18 cellular contexts compared by ENCODE assay signal in the genomic region with DNA sequence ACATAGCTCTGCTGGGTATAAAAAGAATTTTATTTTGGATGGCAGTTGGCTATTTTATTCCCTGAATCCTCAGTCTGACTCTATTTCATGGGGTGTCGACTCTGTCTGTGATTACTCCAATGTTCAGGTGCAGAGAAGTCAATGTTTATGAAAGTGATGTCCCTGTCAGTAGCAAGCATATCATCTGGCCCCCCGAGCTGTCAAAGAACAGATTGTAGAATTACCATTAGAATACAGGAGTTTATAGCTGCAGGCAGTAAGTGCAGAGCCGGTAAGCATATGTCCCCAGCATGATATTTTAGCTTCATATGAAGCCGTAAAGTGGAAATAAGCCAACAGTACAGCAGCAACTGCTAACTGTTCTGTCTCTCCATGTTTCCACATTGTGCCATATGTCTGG.
DNase-seq lines count a peak whose midpoint lies in the region; ATAC-seq and TF ChIP-seq lines count a peak whose summit lies in the region.
"Had no signal": no experiment of that assay in that cellular context is flagged by ENCODE, and none has a peak within 500 bp of the region (broad histone marks: within the 10 kb centered on the region; RNA-seq: fewer than 3 reads in every experiment).

No MANE protein-coding gene starts in this region.

- H4K20me1 ChIP-seq in neural cell (ENCODE audit: insufficient read depth): no peaks in the 10 kb centered on the region

- H3K9ac ChIP-seq in neural cell (ENCODE audit: low read length): no peak overlapping the region
- H3K9ac ChIP-seq in neuronal stem cell (ENCODE audit: low read depth, low read length, poor library complexity): no peak overlapping the region

- H3F3A ChIP-seq in neural cell (ENCODE audit: insufficient read depth, low read length, poor library complexity, severe bottlenecking): no peaks in the 10 kb centered on the region

- WGBS in neuronal stem cell (ENCODE audit: extremely low coverage in 2 of 2, insufficient read length in 2 of 2, insufficient replicate concordance in 1 of 2), 2 donors: no CpG with 5 or more reads among the region's 4 CpGs

- no peak overlapping the region for H3K23ac ChIP-seq in neuronal stem cell (ENCODE audit: low read depth, low read length, poor library complexity)

- DNase-seq in DMS 273 treated with DMSO at 0.1 percent for 48 hours (lab: John Stamatoyannopoulos, UW) (peak; percentile 77), NCI-H2171 treated with DMSO at 0.1 percent for 48 hours (lab: John Stamatoyannopoulos, UW) (peak; percentile 100), NCI-H69 (lab: John Stamatoyannopoulos, UW) (peak; percentile 88), SKM-1 treated with dmso at 0.1 percent for 144 hours (lab: John Stamatoyannopoulos, UW; ENCODE audit: unreplicated experiment) (no peak), Right ventricle myocardium superior (no peak), neuronal stem cell (ENCODE audit: low spot score) (no peak)
- DNase-seq: ACHN; C1 segment of cervical spinal cord; Calu3; CD4-positive, alpha-beta T cell; DMS153; DMS79 treated with DMSO at 0.1 percent for 48 hours; EL; H7 had no signal

- no peak overlapping the region for H2BK120ac ChIP-seq in neuronal stem cell (ENCODE audit: low read depth, low read length)

- peak; percentile 95 for TF ChIP-seq EP300 in neural cell (conservative IDR thresholded peaks at IDR 0.05; ENCODE audit: poor library complexity, severe bottlenecking)

- peaks cover 0 to 8% of the 10 kb centered on the region in 2 donors for H3K4me1 ChIP-seq in neuronal stem cell (ENCODE audit: control insufficient read depth in 2 of 2, insufficient read depth in 1 of 2, low read depth in 1 of 2, low read length in 2 of 2)

- H4K91ac ChIP-seq in neuronal stem cell (ENCODE audit: low read depth, low read length, poor library complexity): no peak overlapping the region

- no peaks in the 10 kb centered on the region for H3K9me2 ChIP-seq in neural cell (ENCODE audit: insufficient read depth, low read length)

- H2AFZ ChIP-seq in neural cell (ENCODE audit: low read depth, low read length) (no peak overlapping the region), neuronal stem cell (ENCODE audit: low read length) (no peak overlapping the region)
- H2AFZ ChIP-seq: GM23338 had no signal

- ATAC-seq in HG03378 (IDR thresholded peaks at IDR 0.05; ENCODE audit: unreplicated experiment) (no peak), Right ventricle myocardium superior (ENCODE audit: poor library complexity) (no peak)
- ATAC-seq: GM23338, HepG2 had no signal

- no peaks in the 10 kb centered on the region for H3K27me3 ChIP-seq in neural cell (ENCODE audit: insufficient read depth, low read depth, low read length)
- H3K27me3 ChIP-seq in neuronal stem cell (ENCODE audit: control insufficient read depth in 3 of 3, insufficient read depth in 3 of 3, low read depth in 1 of 3, low read length in 3 of 3): no peaks in the 10 kb centered on the region

- no peak overlapping the region for H2AK5ac ChIP-seq in neuronal stem cell (ENCODE audit: low read depth, low read length)

- no peak overlapping the region for H3K4ac ChIP-seq in neuronal stem cell (ENCODE audit: low read length)

- H2BK15ac ChIP-seq in neuronal stem cell (ENCODE audit: low read length): no peak overlapping the region

- H3K27ac ChIP-seq in neural cell (ENCODE audit: low read length): peak overlapping the region; percentile 49
- H3K27ac ChIP-seq in neuronal stem cell (replicated peaks; ENCODE audit: low read length): no peak overlapping the region

- no peak overlapping the region for H2BK12ac ChIP-seq in neuronal stem cell (ENCODE audit: low read length)

- no peak for TF ChIP-seq CTCF in neural cell (IDR thresholded peaks at IDR 0.05; ENCODE audit: poor library complexity, severe bottlenecking)

- H4K8ac ChIP-seq in neuronal stem cell (ENCODE audit: low read depth, low read length): no peak overlapping the region

- no peaks in the 10 kb centered on the region for H3K79me2 ChIP-seq in neural cell (replicated peaks; ENCODE audit: insufficient read depth, low read length)

- intact Hi-C loops in Right ventricle myocardium superior (cut with DNase I): no loop called here

- H3K4me2 ChIP-seq in neural cell (ENCODE audit: low read length) (no peak overlapping the region), neuronal stem cell (ENCODE audit: insufficient read depth, low read length, poor library complexity, severe bottlenecking) (no peak overlapping the region)
- H3K4me2 ChIP-seq: GM23338 had no signal

- H3K79me1 ChIP-seq in neuronal stem cell (ENCODE audit: low read depth, low read length): no peaks in the 10 kb centered on the region

- TF ChIP-seq RAD21 in neural cell (conservative IDR thresholded peaks at IDR 0.05): peak; percentile 45

- no peak overlapping the region for H3K14ac ChIP-seq in neuronal stem cell (ENCODE audit: low read length)

- no peak overlapping the region for H2BK5ac ChIP-seq in neuronal stem cell (ENCODE audit: low read length)

- no peak overlapping the region for H3K4me3 ChIP-seq in neural cell (ENCODE audit: low read length)
- no peak overlapping the region for H3K4me3 ChIP-seq in neuronal stem cell (ENCODE audit: low read length in 2 of 2)
- H3K4me3 ChIP-seq: GM23338 had no signal

- H3K36me3 ChIP-seq in neural cell (ENCODE audit: insufficient read depth, low read length) (no peaks in the 10 kb centered on the region), neuronal stem cell (replicated peaks in 1 of 2; ENCODE audit: control insufficient read depth in 2 of 2, insufficient read depth in 2 of 2, low read length in 2 of 2) (no peaks in the 10 kb centered on the region)

- H3K18ac ChIP-seq in neuronal stem cell (ENCODE audit: low read length): no peak overlapping the region

- no peaks in the 10 kb centered on the region for H3K9me3 ChIP-seq in neural cell (ENCODE audit: low read length)
- H3K9me3 ChIP-seq in neuronal stem cell (replicated peaks in 1 of 2; ENCODE audit: control insufficient read depth in 2 of 2, insufficient read depth in 1 of 2, low read depth in 1 of 2, low read length in 2 of 2): peaks cover 0 to 10% of the 10 kb centered on the region in 2 donors

TF ChIP-seq in neural cell, 6 proteins besides CTCF, POLR2A, EP300 and RAD21:
- TF ChIP-seq SMC3 (conservative IDR thresholded peaks at IDR 0.05; ENCODE audit: poor library complexity): peak; percentile 54
- TF ChIP-seq TAF1 (IDR thresholded peaks at IDR 0.05; ENCODE audit: low read depth): no peak
- TF ChIP-seq, protein P1, sequence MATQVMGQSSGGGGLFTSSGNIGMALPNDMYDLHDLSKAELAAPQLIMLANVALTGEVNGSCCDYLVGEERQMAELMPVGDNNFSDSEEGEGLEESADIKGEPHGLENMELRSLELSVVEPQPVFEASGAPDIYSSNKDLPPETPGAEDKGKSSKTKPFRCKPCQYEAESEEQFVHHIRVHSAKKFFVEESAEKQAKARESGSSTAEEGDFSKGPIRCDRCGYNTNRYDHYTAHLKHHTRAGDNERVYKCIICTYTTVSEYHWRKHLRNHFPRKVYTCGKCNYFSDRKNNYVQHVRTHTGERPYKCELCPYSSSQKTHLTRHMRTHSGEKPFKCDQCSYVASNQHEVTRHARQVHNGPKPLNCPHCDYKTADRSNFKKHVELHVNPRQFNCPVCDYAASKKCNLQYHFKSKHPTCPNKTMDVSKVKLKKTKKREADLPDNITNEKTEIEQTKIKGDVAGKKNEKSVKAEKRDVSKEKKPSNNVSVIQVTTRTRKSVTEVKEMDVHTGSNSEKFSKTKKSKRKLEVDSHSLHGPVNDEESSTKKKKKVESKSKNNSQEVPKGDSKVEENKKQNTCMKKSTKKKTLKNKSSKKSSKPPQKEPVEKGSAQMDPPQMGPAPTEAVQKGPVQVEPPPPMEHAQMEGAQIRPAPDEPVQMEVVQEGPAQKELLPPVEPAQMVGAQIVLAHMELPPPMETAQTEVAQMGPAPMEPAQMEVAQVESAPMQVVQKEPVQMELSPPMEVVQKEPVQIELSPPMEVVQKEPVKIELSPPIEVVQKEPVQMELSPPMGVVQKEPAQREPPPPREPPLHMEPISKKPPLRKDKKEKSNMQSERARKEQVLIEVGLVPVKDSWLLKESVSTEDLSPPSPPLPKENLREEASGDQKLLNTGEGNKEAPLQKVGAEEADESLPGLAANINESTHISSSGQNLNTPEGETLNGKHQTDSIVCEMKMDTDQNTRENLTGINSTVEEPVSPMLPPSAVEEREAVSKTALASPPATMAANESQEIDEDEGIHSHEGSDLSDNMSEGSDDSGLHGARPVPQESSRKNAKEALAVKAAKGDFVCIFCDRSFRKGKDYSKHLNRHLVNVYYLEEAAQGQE (IDR thresholded peaks at IDR 0.05; ENCODE audit: borderline replicate concordance): no peak
- peak; percentile 50 for TF ChIP-seq MXI1 (conservative IDR thresholded peaks at IDR 0.05; ENCODE audit: poor library complexity, severe bottlenecking)
- TF ChIP-seq EZH2 (IDR thresholded peaks at IDR 0.05; ENCODE audit: borderline replicate concordance, insufficient read depth, low read length, poor library complexity, severe bottlenecking): no peak
- TF ChIP-seq POLR2AphosphoS5 (IDR thresholded peaks at IDR 0.05): peak; percentile 92

Comparison
In these comparisons a context has a peak if more than half of its experiments do, and no peak if none do; other contexts are left out.
1. DNase-seq: peak in DMS 273 treated with DMSO at 0.1 percent for 48 hours (single experiment), NCI-H2171 treated with DMSO at 0.1 percent for 48 hours (single experiment) and NCI-H69 (single experiment); none in SKM-1 treated with dmso at 0.1 percent for 144 hours (single experiment), Right ventricle myocardium superior (single experiment) and neuronal stem cell (single experiment).